Comparison of ENCODE assay signal across 26 cellular contexts in the genomic region with DNA sequence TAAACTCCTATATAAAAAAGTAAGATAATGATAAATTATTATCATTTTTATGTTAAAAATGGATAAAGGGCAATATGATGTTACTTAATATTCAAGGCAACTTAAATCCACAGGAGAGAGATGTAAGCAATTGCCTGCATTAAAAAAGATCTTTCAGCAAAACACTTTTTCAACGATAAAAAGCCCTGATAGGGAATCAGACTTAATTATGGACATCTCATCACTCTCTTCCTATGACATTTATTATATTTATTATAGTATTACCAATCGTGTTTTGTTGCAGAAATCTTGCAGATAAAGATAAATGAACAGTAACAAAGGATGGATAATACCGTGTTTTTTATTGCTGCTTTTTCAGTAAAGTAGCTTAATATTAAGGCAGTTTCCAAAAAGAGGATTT.
DNase-seq lines count a peak whose midpoint lies in the region; ATAC-seq, FAIRE-seq and TF ChIP-seq lines count a peak whose summit lies in the region.
"Had no signal": no experiment of that assay in that cellular context is flagged by ENCODE, and none has a peak within 500 bp of the region (broad histone marks: within the 10 kb centered on the region; RNA-seq: fewer than 3 reads in every experiment).

No MANE protein-coding gene starts in this region.

- H3F3A ChIP-seq in SK-N-SH (replicated peaks; ENCODE audit: insufficient read depth): no peaks in the 10 kb centered on the region

- H3K4me1 Mint-ChIP-seq in astrocyte (ENCODE audit: low read depth, unreplicated experiment): no peaks in the 10 kb centered on the region
- H3K4me1 Mint-ChIP-seq: CD14-positive monocyte; CD4-positive, alpha-beta memory T cell; CD4-positive, CD25-positive, alpha-beta regulatory T cell; CD8-positive, alpha-beta memory T cell had no signal

- intact Hi-C loops in testis (cut with DNase I; ENCODE audit: low total_unique reads): no loop called here

- H3K27ac Mint-ChIP-seq in astrocyte (ENCODE audit: unreplicated experiment): no peak overlapping the region
- H3K27ac Mint-ChIP-seq: CD14-positive monocyte; CD4-positive, alpha-beta memory T cell; CD4-positive, CD25-positive, alpha-beta regulatory T cell; CD8-positive, alpha-beta memory T cell had no signal

- peak; percentile 34 for FAIRE-seq in astrocyte (lab: Jason Lieb, UNC)
- FAIRE-seq: A204.1, GM12878, GM12892, GM18507 had no signal

- no peak for TF ChIP-seq RAD21 in SK-N-SH (IDR thresholded peaks at IDR 0.05; ENCODE audit: low read length)

- DNase-seq in SK-N-SH: peak; percentile 4
- DNase-seq in astrocyte (ENCODE audit: low read depth): no peak
- no peak for DNase-seq in testis
- DNase-seq in cortex of kidney (lab: John Stamatoyannopoulos, UW): no peak
- DNase-seq: 8988T; ACHN; BE2C; C1 segment of cervical spinal cord; CD4-positive, alpha-beta memory T cell; CD4-positive, CD25-positive, alpha-beta regulatory T cell; CD8-positive, alpha-beta memory T cell; COR-L47; DMS 273 treated with DMSO at 0.1 percent for 48 hours; DMS153; DMS53; DMS79; DND-41; EL; GDM1 had no signal

- ATAC-seq in GM19455 (IDR thresholded peaks at IDR 0.05; ENCODE audit: unreplicated experiment): no peak
- ATAC-seq: GM12878 had no signal

- TF ChIP-seq EP300 in SK-N-SH (IDR thresholded peaks at IDR 0.05; ENCODE audit: borderline replicate concordance in 1 of 2, low read depth in 1 of 2, low read length in 1 of 2): peak in 1 of 2 experiments; percentile 52; a peak in 1 of 4 replicates

- H3K9me3 ChIP-seq in SK-N-SH: no peaks in the 10 kb centered on the region
- H3K9me3 ChIP-seq in astrocyte (ENCODE audit: insufficient read depth, low read depth, low read length): no peaks in the 10 kb centered on the region
- no peaks in the 10 kb centered on the region for H3K9me3 ChIP-seq in testis
- H3K9me3 ChIP-seq: BE2C, BLaER1 had no signal

- H3K4me2 ChIP-seq in SK-N-SH (no peak overlapping the region), astrocyte (ENCODE audit: low read length) (no peak overlapping the region)
- H3K4me2 ChIP-seq: BLaER1 had no signal

- WGBS in SK-N-SH (ENCODE audit: low lambda C conversion rate): 2% methylated on average over 3 of the region's 3 CpGs
- WGBS in testis, 2 donors: 74 to 85% methylated on average over 3 of the region's 3 CpGs

- H3K36me3 ChIP-seq in SK-N-SH (replicated peaks in 1 of 2; ENCODE audit: control insufficient read depth in 1 of 2, insufficient read depth in 2 of 2, low read length in 1 of 2) (no peaks in the 10 kb centered on the region), astrocyte (ENCODE audit: insufficient read depth, low read length) (no peaks in the 10 kb centered on the region), testis (ENCODE audit: low read depth, missing control alignments) (no peaks in the 10 kb centered on the region)
- H3K36me3 ChIP-seq: BE2C, BLaER1 had no signal

- H3K9ac ChIP-seq in SK-N-SH (no peak overlapping the region), astrocyte (ENCODE audit: low read length) (no peak overlapping the region)
- H3K9ac ChIP-seq: BLaER1 had no signal

- no peaks in the 10 kb centered on the region for H3K9me2 ChIP-seq in SK-N-SH

- H3K27me3 ChIP-seq in SK-N-SH (ENCODE audit: insufficient read depth) (no peaks in the 10 kb centered on the region), astrocyte (ENCODE audit: insufficient read depth, low read length) (no peaks in the 10 kb centered on the region), testis (no peaks in the 10 kb centered on the region)
- H3K27me3 ChIP-seq: BE2C had no signal

- H2AFZ ChIP-seq in SK-N-SH (ENCODE audit: low read depth) (no peak overlapping the region), astrocyte (ENCODE audit: low read depth, low read length) (no peak overlapping the region)

- POLR2A ChIA-PET in SK-N-SH (lab: Yijun Ruan, JAX): no interaction called here

- no peak overlapping the region for H3K4me3 Mint-ChIP-seq in astrocyte (ENCODE audit: unreplicated experiment)
- H3K4me3 Mint-ChIP-seq: CD14-positive monocyte; CD4-positive, alpha-beta memory T cell; CD4-positive, CD25-positive, alpha-beta regulatory T cell; CD8-positive, alpha-beta memory T cell had no signal

- TF ChIP-seq POLR2A in testis (IDR thresholded peaks at IDR 0.05): no peak

- CTCF ChIA-PET in SK-N-SH (lab: Yijun Ruan, JAX): interaction anchor here (1.0 kb wide), 1 partner anchor 10 kb away, joined by 5 read pairs; no protein-coding TSS in a partner anchor

- H4K20me1 ChIP-seq in SK-N-SH (ENCODE audit: insufficient read depth) (no peaks in the 10 kb centered on the region), astrocyte (ENCODE audit: insufficient read depth, low read length) (no peaks in the 10 kb centered on the region)
- H4K20me1 ChIP-seq: BLaER1 had no signal

- H3K36me3 Mint-ChIP-seq in astrocyte (ENCODE audit: low read depth, unreplicated experiment): no peaks in the 10 kb centered on the region
- H3K36me3 Mint-ChIP-seq: CD14-positive monocyte; CD4-positive, alpha-beta memory T cell; CD4-positive, CD25-positive, alpha-beta regulatory T cell had no signal

- H3K4me1 ChIP-seq in SK-N-SH (ENCODE audit: control insufficient read depth in 1 of 2, insufficient read depth in 2 of 2, low read depth in 1 of 2, low read length in 1 of 2): no peaks in the 10 kb centered on the region; a peak in 1 of 4 replicates
- no peaks in the 10 kb centered on the region for H3K4me1 ChIP-seq in astrocyte (ENCODE audit: insufficient read depth, low read length)
- no peaks in the 10 kb centered on the region for H3K4me1 ChIP-seq in testis
- H3K4me1 ChIP-seq: BE2C, BLaER1 had no signal

- H3K27me3 Mint-ChIP-seq in astrocyte (ENCODE audit: low read depth, unreplicated experiment): no peaks in the 10 kb centered on the region
- H3K27me3 Mint-ChIP-seq: CD4-positive, CD25-positive, alpha-beta regulatory T cell had no signal

- H3K27ac ChIP-seq in SK-N-SH (ENCODE audit: low read depth in 2 of 2, low read length in 1 of 2): no peak overlapping the region
- H3K27ac ChIP-seq in astrocyte (ENCODE audit: low read depth, low read length): no peak overlapping the region
- H3K27ac ChIP-seq in testis: no peak overlapping the region
- H3K27ac ChIP-seq: BLaER1 had no signal

- H3K4me3 ChIP-seq in SK-N-SH (ENCODE audit: low read depth in 2 of 2, low read length in 1 of 2): no peak overlapping the region
- H3K4me3 ChIP-seq in astrocyte (ENCODE audit: insufficient read depth, low read depth, low read length): no peak overlapping the region
- no peak overlapping the region for H3K4me3 ChIP-seq in testis
- H3K4me3 ChIP-seq: BLaER1, GM12878 had no signal

- no peaks in the 10 kb centered on the region for H3K9me3 Mint-ChIP-seq in astrocyte (ENCODE audit: unreplicated experiment)
- H3K9me3 Mint-ChIP-seq: CD4-positive, alpha-beta memory T cell; CD4-positive, CD25-positive, alpha-beta regulatory T cell; CD8-positive, alpha-beta memory T cell had no signal

- no peaks in the 10 kb centered on the region for H3K79me2 ChIP-seq in SK-N-SH (ENCODE audit: insufficient read depth)
- H3K79me2 ChIP-seq in astrocyte (ENCODE audit: insufficient read depth, low read length): no peaks in the 10 kb centered on the region

- TF ChIP-seq CTCF in SK-N-SH (IDR thresholded peaks at IDR 0.05) (no peak), astrocyte (IDR thresholded peaks at IDR 0.05; ENCODE audit: insufficient read depth, low read depth, low read length) (no peak), testis (IDR thresholded peaks at IDR 0.05) (no peak)

TF ChIP-seq in SK-N-SH, 30 proteins besides CTCF, POLR2A, EP300 and RAD21:
- TF ChIP-seq JUND (IDR thresholded peaks at IDR 0.05) (no peak), RCOR1 (IDR thresholded peaks at IDR 0.05; ENCODE audit: low read length) (0 out of 2 replicates have a peak, but pooled peaks have one; percentile 23), GATA2 (CRISPR knock-in tag; IDR thresholded peaks at IDR 0.05) (peak; percentile 74)
